In the genomic region with DNA sequence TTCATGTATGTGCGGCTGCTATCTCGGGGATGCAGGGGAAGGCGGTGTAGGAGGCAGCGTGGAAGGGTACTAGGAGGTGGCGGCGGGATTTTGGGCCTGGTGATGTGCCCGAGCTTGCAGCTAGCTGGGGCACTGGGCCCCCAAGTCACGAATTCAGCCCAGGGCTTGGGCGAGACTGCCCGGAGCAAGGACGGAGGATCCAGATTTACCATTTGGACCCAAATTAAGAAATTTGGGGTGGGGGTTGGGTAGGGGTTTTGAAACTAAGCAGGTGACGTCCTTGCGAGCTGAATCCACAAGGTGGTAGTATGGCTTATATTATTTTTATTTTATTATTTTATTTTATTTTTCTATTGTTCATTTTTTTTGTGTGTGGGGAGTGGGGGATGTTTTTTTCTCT, we compare ENCODE assay signal across 12 cellular contexts. TPM values are rescaled to one million over a fixed set of nuclear protein-coding genes. Genes with fewer than 3 reads are reported as not detected.
DNase-seq lines count a peak whose midpoint lies in the region; ATAC-seq and TF ChIP-seq lines count a peak whose summit lies in the region.
"Had no signal": no experiment of that assay in that cellular context is flagged by ENCODE, and none has a peak within 500 bp of the region (broad histone marks: within the 10 kb centered on the region; RNA-seq: fewer than 3 reads in every experiment).

No MANE protein-coding gene starts in this region.

- peaks cover 0 to 35% (median 6%) of the 10 kb centered on the region in 4 donors for H3K4me1 Mint-ChIP-seq in CD4-positive, alpha-beta memory T cell
- H3K4me1 Mint-ChIP-seq in HFFc6 (ENCODE audit: low read depth), result peaks cover 32% of the 10 kb centered on the region
- H3K4me1 Mint-ChIP-seq: H9 had no signal

- no peaks in the 10 kb centered on the region for H3K27me3 ChIP-seq in CD4-positive, alpha-beta memory T cell (ENCODE audit: insufficient read depth, low read length)
- H3K27me3 ChIP-seq in mesenchymal stem cell (ENCODE audit: control insufficient read depth in 1 of 2, insufficient read depth in 1 of 2, low read length in 2 of 2) (no peaks in the 10 kb centered on the region), aorta (ENCODE audit: control insufficient read depth in 1 of 2, insufficient read depth in 2 of 2, low read length in 1 of 2) (no peaks in the 10 kb centered on the region)

- H3K4me3 Mint-ChIP-seq in CD4-positive, alpha-beta memory T cell, result peak overlapping the region in 2 of 8 donors; percentile 91 to 92
- peak overlapping the region; percentile 94 for H3K4me3 Mint-ChIP-seq in HFFc6
- H3K4me3 Mint-ChIP-seq: H9 had no signal

- peaks cover 0 to 3% of the 10 kb centered on the region in 2 donors for H3K27me3 Mint-ChIP-seq in CD4-positive, alpha-beta memory T cell
- peaks cover 1% of the 10 kb centered on the region; the same call in 1 of the 2 replicates for H3K27me3 Mint-ChIP-seq in HFFc6 (ENCODE audit: insufficient read depth)

- no peak overlapping the region for H3K23ac ChIP-seq in mesenchymal stem cell (ENCODE audit: low read length in 2 of 2)

- peak overlapping the region; percentile 21 for H3K27ac ChIP-seq in CD4-positive, alpha-beta memory T cell (ENCODE audit: low read depth, low read length)
- H3K27ac ChIP-seq in mesenchymal stem cell (ENCODE audit: low read length, poor library complexity, severe bottlenecking), result peak overlapping the region; percentile 4
- no peak overlapping the region for H3K27ac ChIP-seq in aorta (ENCODE audit: low read depth in 1 of 2, low read length in 2 of 2)

- no peaks in the 10 kb centered on the region for H3K9me3 Mint-ChIP-seq in CD4-positive, alpha-beta memory T cell
- no peaks in the 10 kb centered on the region for H3K9me3 Mint-ChIP-seq in HFFc6
- H3K9me3 Mint-ChIP-seq: H9 had no signal

- H2BK120ac ChIP-seq in mesenchymal stem cell (ENCODE audit: low read depth, low read length), result peak overlapping the region; percentile 34

- DNase-seq in CD4-positive, alpha-beta memory T cell, result no peak
- DNase-seq in HFFc6, result no peak
- DNase-seq in cardiac fibroblast (ENCODE audit: low read depth in 2 of 2), result peak; percentile 18 to 36
- no peak for DNase-seq in mesenchymal stem cell
- DNase-seq in ecto neural progenitor cell (ENCODE audit: low spot score), result no peak
- no peak for DNase-seq in SW480 (ENCODE audit: low spot score)
- no peak for DNase-seq in HuH-7.5 (ENCODE audit: low spot score)
- no peak for DNase-seq in aorta
- DNase-seq: H9, NCI-H748 treated with DMSO at 0.1 percent for 48 hours had no signal

- peak overlapping the region in 1 of 2 experiments; percentile 52 for H3K18ac ChIP-seq in mesenchymal stem cell (ENCODE audit: low read depth in 1 of 2, low read length in 2 of 2)

- intact Hi-C loops in CD4-positive, alpha-beta memory T cell (cut with micrococcal nuclease), result loop anchor here (10.0 kb wide), 1 partner anchor 181 kb away; no protein-coding TSS in a partner anchor
- intact Hi-C loops in aorta (cut with DNase I), result no loop called here

- no peak overlapping the region for H2AK5ac ChIP-seq in mesenchymal stem cell (ENCODE audit: low read length, severe bottlenecking)

- peak overlapping the region; percentile 53 for H3K4me2 ChIP-seq in mesenchymal stem cell (ENCODE audit: low read length, poor library complexity, severe bottlenecking)

- no peak overlapping the region for H4K91ac ChIP-seq in mesenchymal stem cell (ENCODE audit: low read length)

- no peak overlapping the region for H2BK12ac ChIP-seq in mesenchymal stem cell (ENCODE audit: low read length in 2 of 2)

- peaks cover 9% of the 10 kb centered on the region for H3K4me1 ChIP-seq in CD4-positive, alpha-beta memory T cell (ENCODE audit: insufficient read depth, low read length)
- H3K4me1 ChIP-seq in mesenchymal stem cell (ENCODE audit: control insufficient read depth, insufficient read depth, low read depth, low read length), result no peaks in the 10 kb centered on the region
- H3K4me1 ChIP-seq in aorta (ENCODE audit: control insufficient read depth in 1 of 2, insufficient read depth in 2 of 2, low read length in 2 of 2), result no peaks in the 10 kb centered on the region

- H3K14ac ChIP-seq in mesenchymal stem cell (ENCODE audit: low read length in 2 of 2), result peak overlapping the region in 1 of 2 experiments; percentile 81

- H3K4me3 ChIP-seq in CD4-positive, alpha-beta memory T cell (ENCODE audit: low read length in 2 of 2), result peak overlapping the region in 1 of 2 donors; percentile 52
- H3K4me3 ChIP-seq in cardiac fibroblast (replicated peaks in 1 of 2; ENCODE audit: low read depth in 2 of 2, low read length in 2 of 2), result peak overlapping the region; percentile 53 to 58
- peak overlapping the region in 1 of 2 experiments; percentile 72 for H3K4me3 ChIP-seq in mesenchymal stem cell (ENCODE audit: insufficient read depth in 1 of 2, low read depth in 1 of 2, low read length in 2 of 2)
- no peak overlapping the region for H3K4me3 ChIP-seq in aorta (ENCODE audit: low read length in 2 of 2)

- H3K36me3 ChIP-seq in CD4-positive, alpha-beta memory T cell (ENCODE audit: insufficient read depth, low read length), result no peaks in the 10 kb centered on the region
- H3K36me3 ChIP-seq in mesenchymal stem cell (ENCODE audit: control insufficient read depth in 1 of 2, insufficient read depth in 2 of 2, low read depth in 1 of 2, low read length in 2 of 2), result no peaks in the 10 kb centered on the region
- no peaks in the 10 kb centered on the region for H3K36me3 ChIP-seq in aorta (ENCODE audit: control insufficient read depth in 1 of 2, insufficient read depth in 2 of 2, low read length in 1 of 2)

- peak overlapping the region in 1 of 7 donors; percentile 47 for H3K27ac Mint-ChIP-seq in CD4-positive, alpha-beta memory T cell
- H3K27ac Mint-ChIP-seq in HFFc6, result peak overlapping the region; percentile 91
- H3K27ac Mint-ChIP-seq: H9 had no signal

- H3K9ac ChIP-seq in mesenchymal stem cell (ENCODE audit: low read length), result no peak overlapping the region

- WGBS in mesenchymal stem cell, result under 1% methylated on average over 8 of the region's 13 CpGs
- 2% methylated on average over 13 of the region's 13 CpGs; no CpG with 5 or more reads in 1 of the 2 donors for WGBS in aorta, 2 donors

- H3K79me1 ChIP-seq in mesenchymal stem cell (replicated peaks; ENCODE audit: low read length, poor library complexity, severe bottlenecking), result peaks cover 1% of the 10 kb centered on the region

- peaks cover 0 to 3% of the 10 kb centered on the region in 2 donors for H3K36me3 Mint-ChIP-seq in CD4-positive, alpha-beta memory T cell
- no peaks in the 10 kb centered on the region for H3K36me3 Mint-ChIP-seq in HFFc6 (ENCODE audit: low read depth)

- H2BK15ac ChIP-seq in mesenchymal stem cell (ENCODE audit: low read depth, poor library complexity, severe bottlenecking), result no peak overlapping the region

- no peak for ATAC-seq in aorta (ENCODE audit: low FRiP score)

- H3K9me3 ChIP-seq in CD4-positive, alpha-beta memory T cell (ENCODE audit: control insufficient read depth in 1 of 2, low read length in 2 of 2), result no peaks in the 10 kb centered on the region
- H3K9me3 ChIP-seq in mesenchymal stem cell (ENCODE audit: control insufficient read depth, low read length), result no peaks in the 10 kb centered on the region
- H3K9me3 ChIP-seq in aorta (ENCODE audit: control insufficient read depth, low read length), result no peaks in the 10 kb centered on the region

- peak overlapping the region; percentile 3 for H2BK5ac ChIP-seq in mesenchymal stem cell (ENCODE audit: low read depth, low read length, poor library complexity, severe bottlenecking)

- POLR2A ChIA-PET in CD4-positive, alpha-beta memory T cell (lab: Charles Lee; ENCODE audit: partially characterized antibody), result no interaction called here

- CTCF ChIA-PET in CD4-positive, alpha-beta memory T cell (lab: Charles Lee; ENCODE audit: partially characterized antibody), result interaction anchor here (1.0 to 1.2 kb wide), 2 partner anchors 10 to 385 kb away, joined by 3 to 5 read pairs; no protein-coding TSS in a partner anchor

- TF ChIP-seq CTCF in HFFc6 (IDR thresholded peaks at IDR 0.05), result peak; percentile 54
- TF ChIP-seq CTCF in cardiac fibroblast (IDR thresholded peaks at IDR 0.05; ENCODE audit: low read depth, low read length), result no peak

- peak overlapping the region; percentile 49 for H4K8ac ChIP-seq in mesenchymal stem cell (ENCODE audit: low read length)

- H3K4ac ChIP-seq in mesenchymal stem cell (ENCODE audit: low read depth in 1 of 2, low read length in 2 of 2), result no peak overlapping the region

- H2AFZ ChIP-seq in mesenchymal stem cell (ENCODE audit: low read depth, low read length), result no peak overlapping the region

RNA-seq across cellular contexts. Expression of a gene that starts 1.0 kb away (rescaled TPM):
- total RNA-seq in CD4-positive, alpha-beta memory T cell, result 1 to 10 TPM; 4.6 to 6.0 TPM
- polyA plus RNA-seq in CD4-positive, alpha-beta memory T cell, result not detected
- total RNA-seq in HFFc6 (2021; fragmentation: NEBNext Ultra II Directional; extraction: Animal tissue kit (Norgen Biotek cat#: 25700)), result 10 to 100 TPM; 12.5 to 19.2 (median 16.5) TPM
- polyA plus RNA-seq in mesenchymal stem cell (2013, experiment 1 of 2), result 21.3 TPM
- 21.1 TPM for polyA plus RNA-seq in mesenchymal stem cell (2013, experiment 2 of 2)
- total RNA-seq in aorta, result not detected
- polyA plus RNA-seq in aorta, result 1 to 10 TPM in 1 of 2 donors, not detected in 1; 1.8 TPM
- total RNA-seq: dermis microvascular lymphatic vessel endothelial cell, H9, mucosa of gallbladder had no signal

Comparison
In these comparisons a context has a peak if more than half of its experiments do, and no peak if none do; other contexts are left out.
1. DNase-seq: peak in cardiac fibroblast (2 of 2); none in CD4-positive, alpha-beta memory T cell (0 of 5), HFFc6 (single experiment), mesenchymal stem cell (single experiment), ecto neural progenitor cell (single experiment), SW480 (single experiment), HuH-7.5 (single experiment) and aorta (0 of 2).
2. H3K27ac ChIP-seq: peak in CD4-positive, alpha-beta memory T cell (single experiment) and mesenchymal stem cell (single experiment); none in aorta (0 of 2).
3. H3K4me3 ChIP-seq: peak in cardiac fibroblast (2 of 2); none in aorta (0 of 2).